Comparison of ENCODE assay signal across 9 cellular contexts in the genomic region with DNA sequence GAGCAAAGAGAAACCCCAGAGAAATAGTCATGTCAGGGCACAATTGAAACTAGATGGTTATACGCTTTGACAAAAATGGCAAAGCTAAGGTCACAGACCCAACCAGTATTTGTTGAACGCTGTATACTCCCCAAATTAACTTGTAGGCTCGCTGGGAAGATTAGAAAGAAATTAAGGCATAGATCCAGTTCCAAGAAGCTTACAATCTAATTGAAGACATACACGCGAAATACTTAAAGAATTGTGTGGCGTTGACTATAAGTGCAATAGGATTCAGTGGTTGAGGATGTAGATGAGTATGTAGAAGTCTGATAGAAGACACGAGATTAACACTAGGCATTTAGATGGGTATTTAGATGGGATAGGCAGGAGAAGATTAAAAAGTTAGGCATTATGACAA. TPM values are rescaled to one million over a fixed set of nuclear protein-coding genes. Genes with fewer than 3 reads are reported as not detected.
DNase-seq lines count a peak whose midpoint lies in the region; ATAC-seq and TF ChIP-seq lines count a peak whose summit lies in the region.
"Had no signal": no experiment of that assay in that cellular context is flagged by ENCODE, and none has a peak within 500 bp of the region (broad histone marks: within the 10 kb centered on the region; RNA-seq: fewer than 3 reads in every experiment).

No MANE protein-coding gene starts in this region.

- H3K36me3 ChIP-seq in ES-I3 (ENCODE audit: insufficient read depth, low read length) (no peaks in the 10 kb centered on the region), PC-9 (ENCODE audit: low read depth) (peaks cover 23% of the 10 kb centered on the region), sigmoid colon (peaks cover 0 to 17% (median 0%) of the 10 kb centered on the region in 4 donors)

- no peak for ATAC-seq in naive thymus-derived CD8-positive, alpha-beta T cell
- ATAC-seq in GM19324 (IDR thresholded peaks at IDR 0.05; ENCODE audit: low FRiP score, unreplicated experiment): no peak

- H3K27me3 Mint-ChIP-seq in naive thymus-derived CD8-positive, alpha-beta T cell: peaks cover 0 to 18% (median 5%) of the 10 kb centered on the region in 5 donors

- H3K4me2 ChIP-seq in PC-9: peak overlapping the region; percentile 90

- 0 out of 2 replicates have a peak, but pooled peaks cover 8% of the 10 kb centered on the region for H4K20me1 ChIP-seq in PC-9 (ENCODE audit: insufficient read depth)

- WGBS in sigmoid colon, 2 donors: 26 to 31% methylated on average over 7 of the region's 7 CpGs

- peaks cover 24% of the 10 kb centered on the region for H3K79me2 ChIP-seq in PC-9 (ENCODE audit: low read depth)

- H3K36me3 Mint-ChIP-seq in naive thymus-derived CD8-positive, alpha-beta T cell: peaks cover 0 to 18% (median 0%) of the 10 kb centered on the region in 3 donors

- H3K27ac Mint-ChIP-seq in naive thymus-derived CD8-positive, alpha-beta T cell: no peak overlapping the region

- peak overlapping the region; percentile 92 for H2AFZ ChIP-seq in PC-9

- H3K9me3 Mint-ChIP-seq in naive thymus-derived CD8-positive, alpha-beta T cell: no peaks in the 10 kb centered on the region

- no peak for TF ChIP-seq POLR2A in sigmoid colon (IDR thresholded peaks at IDR 0.05)

- H3K4me3 ChIP-seq in PC-9: peak overlapping the region; percentile 72
- H3K4me3 ChIP-seq in fibroblast of pulmonary artery (replicated peaks; ENCODE audit: low read depth, low read length): peak overlapping the region; percentile 90
- H3K4me3 ChIP-seq in sigmoid colon: peak overlapping the region; percentile 64 to 87 (median 78)

- TSS peak; percentile 68 for BruUV-seq in PC-9 (replicated peaks; lab: Mats Ljungman, UMichigan)

- no peak overlapping the region for H3K27ac ChIP-seq in PC-9
- H3K27ac ChIP-seq in sigmoid colon: peak overlapping the region; percentile 87 to 93 (median 88)

- intact Hi-C loops in PC-9 (cut with micrococcal nuclease; ENCODE audit: unreplicated experiment): loop anchor here (5.0 to 10.0 kb wide), 2 partner anchors 287 to 1849 kb away; no protein-coding TSS in a partner anchor
- intact Hi-C loops in sigmoid colon (cut with DNase I): loop anchor here (5.0 to 10.0 kb wide), 2 partner anchors 64 to 227 kb away; no protein-coding TSS in a partner anchor

- H3K27me3 ChIP-seq in PC-9 (ENCODE audit: insufficient read depth, low read depth): no peaks in the 10 kb centered on the region
- no peaks in the 10 kb centered on the region for H3K27me3 ChIP-seq in sigmoid colon

- H3K9me3 ChIP-seq in ES-I3 (ENCODE audit: control insufficient read depth, insufficient read depth, low read length) (no peaks in the 10 kb centered on the region), PC-9 (ENCODE audit: insufficient read depth, low read depth) (no peaks in the 10 kb centered on the region), sigmoid colon (no peaks in the 10 kb centered on the region)

- CTCF ChIA-PET in PC-9 (lab: Charles Lee): interaction anchor here (0.6 to 1.0 kb wide), 2 partner anchors 45 to 197 kb away, joined by 5 read pairs; no protein-coding TSS in a partner anchor

- H3K4me1 Mint-ChIP-seq in naive thymus-derived CD8-positive, alpha-beta T cell: peaks cover 2 to 8% (median 7%) of the 10 kb centered on the region in 4 donors

- peak overlapping the region; percentile 64; the same call in 1 of the 2 replicates for H3K9ac ChIP-seq in ES-I3 (ENCODE audit: low read depth, low read length)

- no peak overlapping the region for H3K4me3 Mint-ChIP-seq in naive thymus-derived CD8-positive, alpha-beta T cell

- H3F3A ChIP-seq in PC-9 (ENCODE audit: insufficient read depth, low read depth): no peaks in the 10 kb centered on the region; the same call in 1 of the 2 replicates

- TF ChIP-seq EP300 in sigmoid colon (IDR thresholded peaks at IDR 0.05): no peak

- TF ChIP-seq CTCF in PC-9 (conservative IDR thresholded peaks at IDR 0.05) (0 out of 2 replicates have a peak, but pooled peaks have one; percentile 11), fibroblast of pulmonary artery (IDR thresholded peaks at IDR 0.05; ENCODE audit: low read length, missing control alignments) (no peak), sigmoid colon (IDR thresholded peaks at IDR 0.05) (no peak)

- peak in 1 of 2 experiments; percentile 29 for DNase-seq in PC-9
- DNase-seq in fibroblast of pulmonary artery (ENCODE audit: low read depth): no peak
- no peak for DNase-seq in sigmoid colon
- no peak for DNase-seq in naive thymus-derived CD8-positive, alpha-beta T cell
- DNase-seq in amniotic stem cell (lab: John Stamatoyannopoulos, UW): no peak
- DNase-seq in NCI-H226: no peak

- H3K4me1 ChIP-seq in ES-I3 (ENCODE audit: insufficient read depth, low read length): no peaks in the 10 kb centered on the region
- H3K4me1 ChIP-seq in PC-9 (replicated peaks; ENCODE audit: insufficient read depth): peaks cover 17% of the 10 kb centered on the region
- H3K4me1 ChIP-seq in sigmoid colon: peaks cover 0 to 21% (median 9%) of the 10 kb centered on the region in 4 donors

- H3K9me2 ChIP-seq in PC-9 (ENCODE audit: insufficient read depth): no peaks in the 10 kb centered on the region

- POLR2A ChIA-PET in PC-9 (lab: Charles Lee; ENCODE audit: unreplicated experiment): interaction anchor here (0.5 to 0.7 kb wide), 4 partner anchors 38 to 886 kb away, joined by 3 to 6 read pairs (median 3); no protein-coding TSS in a partner anchor
- POLR2A ChIA-PET in naive thymus-derived CD8-positive, alpha-beta T cell (lab: Charles Lee): interaction anchor here (0.9 to 2.3 kb wide), 7 partner anchors 9 to 1213 kb away, joined by 3 to 8 read pairs (median 3); a partner anchor contains a TSS

RNA-seq across cellular contexts. Expression of a gene that starts 0.5 kb away (rescaled TPM):
- 12.3 and 16.3 TPM in 2 replicates for total RNA-seq in PC-9 (2021)
- total RNA-seq in sigmoid colon: 10 to 100 TPM; 11.4 to 22.2 (median 16.6) TPM
- 1 to 10 TPM in 2 of 3 donors, under 1 TPM in 1; 0.46 to 7.8 (median 3.5) TPM for polyA plus RNA-seq in sigmoid colon
- 1 to 10 TPM; 5.5 to 6.1 TPM for total RNA-seq in naive thymus-derived CD8-positive, alpha-beta T cell
- 10 to 100 TPM; 12.3 to 18.4 (median 15.4) TPM for polyA plus RNA-seq in naive thymus-derived CD8-positive, alpha-beta T cell

RNA-seq across cellular contexts. Expression of a gene that starts 0.6 kb away (rescaled TPM):
- total RNA-seq in PC-9 (2021) (27.0 and 30.3 TPM in 2 replicates), sigmoid colon (10 to 100 TPM; 32.5 to 65.2 (median 48.6) TPM)
- 10 to 100 TPM in 1 of 3 donors, 1 to 10 TPM in 2; 7.6 to 10.2 (median 9.4) TPM for polyA plus RNA-seq in sigmoid colon
- total RNA-seq in naive thymus-derived CD8-positive, alpha-beta T cell: 10 to 100 TPM; 42.3 to 43.0 TPM
- polyA plus RNA-seq in naive thymus-derived CD8-positive, alpha-beta T cell: 10 to 100 TPM; 10.1 to 12.1 (median 11.6) TPM

RNA-seq across cellular contexts. Expression of a gene that starts 34.0 kb away (rescaled TPM):
- total RNA-seq in PC-9 (2021) (not detected in 2 replicates), sigmoid colon (not detected)
- not detected for polyA plus RNA-seq in sigmoid colon
- total RNA-seq in naive thymus-derived CD8-positive, alpha-beta T cell: not detected
- polyA plus RNA-seq in naive thymus-derived CD8-positive, alpha-beta T cell: under 1 TPM; 0.08 to 0.21 (median 0.09) TPM
- total RNA-seq: dermis microvascular lymphatic vessel endothelial cell had no signal
